ENCODE assay signal across 8 cellular contexts in genomic region chr5:113606298-113607134, GRCh38.
DNase-seq lines count a peak whose midpoint lies in the region; ATAC-seq, FAIRE-seq and TF ChIP-seq lines count a peak whose summit lies in the region.

No MANE protein-coding gene starts in this region.

- DNase-seq in D721Med (ENCODE audit: insufficient read length, low spot score) (no peak), NCI-H774 (lab: John Stamatoyannopoulos, UW) (peak; percentile 53), fibroblast of the aortic adventitia (ENCODE audit: low read depth) (peak; percentile 71)
- DNase-seq in activated T-cell treated with anti-CD3 and anti-CD28 coated beads, Interleukin-2, amount 50 U/mL, for 1 hour: peak; percentile 27

- H3K4me3 ChIP-seq in fibroblast of the aortic adventitia (ENCODE audit: low read depth, low read length) (no peak overlapping the region), neutrophil (ENCODE audit: low read depth in 1 of 2, low read length in 1 of 2) (no peak overlapping the region)

- TF ChIP-seq CTCF in D721Med (IDR thresholded peaks at IDR 0.05; ENCODE audit: insufficient read depth, missing control alignments) (peak; percentile 78), fibroblast of the aortic adventitia (IDR thresholded peaks at IDR 0.05; ENCODE audit: insufficient read depth, low read length) (peak; percentile 70), neutrophil (IDR thresholded peaks at IDR 0.05) (peak; percentile 34)

- H3K27ac ChIP-seq in neutrophil: no peak overlapping the region

- peak; percentile 76 for FAIRE-seq in D721Med (lab: Jason Lieb, UNC)

- no peaks in the 10 kb centered on the region for H3K4me1 ChIP-seq in neutrophil (ENCODE audit: control insufficient read depth in 1 of 2, insufficient read depth in 1 of 2, low read depth in 1 of 2, low read length in 1 of 2)

- H3K27me3 ChIP-seq in neutrophil: peaks cover 61% of the 10 kb centered on the region

- peak; percentile 90 for ATAC-seq in GM19395 (IDR thresholded peaks at IDR 0.05; ENCODE audit: unreplicated experiment)
- ATAC-seq in HG03442 (IDR thresholded peaks at IDR 0.05; ENCODE audit: unreplicated experiment): peak; percentile 88
- no peak for ATAC-seq in HG02970 (IDR thresholded peaks at IDR 0.05; ENCODE audit: low FRiP score, unreplicated experiment)

- H3K9me3 ChIP-seq in neutrophil: no peaks in the 10 kb centered on the region

- no peaks in the 10 kb centered on the region for H3K36me3 ChIP-seq in neutrophil
